In the genomic region with DNA sequence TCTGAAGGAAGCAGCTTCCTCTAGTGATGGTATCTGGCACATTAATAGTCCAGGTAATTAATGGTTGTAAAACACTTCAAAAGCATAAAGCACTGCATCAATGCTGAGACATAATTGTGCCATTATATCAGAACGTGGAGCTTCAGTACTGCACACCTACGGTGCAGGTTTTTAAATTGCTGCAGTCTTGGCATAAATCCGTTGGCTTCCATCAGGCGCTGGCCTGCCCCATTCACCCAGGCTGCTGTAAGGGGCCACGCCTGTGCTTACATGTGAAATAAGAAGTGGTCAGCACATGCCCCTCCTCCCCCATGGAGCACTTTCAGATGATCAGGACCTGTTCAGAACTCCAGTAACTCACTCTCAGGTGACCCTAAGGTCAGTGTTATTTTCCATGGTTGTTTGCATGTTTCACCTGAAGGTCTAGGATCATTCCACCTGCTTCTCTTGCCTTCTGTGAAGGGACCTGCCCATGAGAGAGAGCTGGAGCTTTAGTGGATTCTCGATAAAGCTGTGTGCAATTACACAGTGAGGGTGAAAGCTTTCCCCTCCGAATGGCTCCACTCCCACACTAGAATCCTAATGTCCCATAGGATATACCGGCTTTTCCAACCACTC, we compare ENCODE assay signal across 16 cellular contexts.
"Had no signal": no experiment of that assay in that cellular context is flagged by ENCODE, and none has a peak within 500 bp of the region (broad histone marks: within the 10 kb centered on the region; RNA-seq: fewer than 3 reads in every experiment).

No MANE protein-coding gene starts in this region.

- H3K36me3 ChIP-seq: lower lobe of right lung, thyroid gland had no signal

- DNase-seq: activated CD4-positive, alpha-beta memory T cell treated with anti-CD3 and anti-CD28 coated beads, Interleukin-2, amount 10 ng/mL, durations not matched to agents 7 days and 5 days; activated CD4-positive, alpha-beta T cell treated with anti-CD3 and anti-CD28 coated beads, Interleukin-2, amount 10 ng/mL, durations not matched to agents 24 days and 14 days; activated effector memory CD4-positive, alpha-beta T cell treated with Interleukin-2 at 50 U/mL for 16 hours; activated naive CD4-positive, alpha-beta T cell treated with anti-CD3 and anti-CD28 coated beads for 36 hours; activated naive CD8-positive, alpha-beta T cell treated with anti-CD3 and anti-CD28 coated beads, Interleukin-2, amount 10 ng/mL, durations not matched to agents 7 days and 5 days; activated T-cell treated with anti-CD3 and anti-CD28 coated beads, Interleukin-2, amount 50 U/mL, for 72 hours; amniotic stem cell; foreskin fibroblast; lower lobe of right lung; mesendoderm; naive B cell; stimulated activated CD4-positive, alpha-beta T cell treated with anti-CD3 and anti-CD28 coated beads, Interleukin-4, amount 100 ng/mL, for 24 hours; stimulated activated naive CD8-positive, alpha-beta T cell treated with anti-CD3 and anti-CD28 coated beads, Interleukin-15, Interleukin-2, amounts not matched to agents 100 U/mL and 50 U/mL, for 24 hours; T1000; thyroid gland had no signal

- H3K4me3 ChIP-seq: lower lobe of right lung, thyroid gland had no signal

- H3K4me1 ChIP-seq: lower lobe of right lung had no signal

- H3K9me3 ChIP-seq: lower lobe of right lung, thyroid gland had no signal

- H3K27ac ChIP-seq: lower lobe of right lung had no signal

- H3K27me3 ChIP-seq: thyroid gland had no signal

- ATAC-seq: activated T-cell treated with anti-CD3 and anti-CD28 coated beads, Interleukin-2, amount 50 U/mL, for 72 hours; left lobe of liver; lower lobe of right lung; stimulated activated naive CD8-positive, alpha-beta T cell treated with anti-CD3 and anti-CD28 coated beads, Interleukin-15, Interleukin-2, amounts not matched to agents 100 U/mL and 50 U/mL, for 24 hours had no signal
